1 cellular context compared by ENCODE assay signal in the genomic region with DNA sequence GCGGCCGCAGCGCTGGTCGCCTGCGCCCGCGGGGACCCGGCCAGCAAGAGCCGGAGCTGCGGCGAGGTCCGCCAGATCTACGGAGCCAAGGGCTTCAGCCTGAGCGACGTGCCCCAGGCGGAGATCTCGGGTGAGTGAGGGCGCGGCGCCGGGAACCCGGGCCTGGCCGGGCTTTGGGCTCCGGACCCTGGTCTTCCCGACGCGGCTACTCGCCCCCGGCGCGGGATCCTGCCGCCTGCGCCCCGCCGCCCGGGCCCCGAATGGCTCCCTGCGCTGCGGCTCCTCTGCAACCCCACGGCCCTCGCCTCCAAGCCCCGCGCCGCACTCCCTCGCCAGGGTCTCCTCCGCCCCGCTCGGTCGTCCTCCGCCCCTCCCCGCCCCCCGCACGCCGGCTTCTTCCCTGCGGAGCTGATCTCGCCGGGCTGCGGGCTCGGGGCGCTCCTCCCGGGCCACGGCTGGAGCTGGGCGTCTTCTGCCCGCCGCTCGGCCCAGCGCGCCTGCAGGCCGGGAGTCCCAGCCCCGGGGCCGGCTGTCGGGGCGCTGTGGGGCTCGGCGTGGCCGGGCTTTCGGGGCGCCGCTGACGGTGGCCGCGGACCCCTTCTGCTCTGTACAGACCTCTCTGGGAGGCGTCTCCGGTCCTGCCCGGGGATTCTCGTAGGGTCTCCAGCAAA.
A peak's percentile ranks its signal among the peaks of the same experiment; 100 is the strongest.
TF ChIP-seq lines count a peak whose summit lies in the region.

No MANE protein-coding gene starts in this region.

TF ChIP-seq in K562, 482 proteins besides CTCF, POLR2A, EP300 and RAD21:
- TF ChIP-seq, protein P1, sequence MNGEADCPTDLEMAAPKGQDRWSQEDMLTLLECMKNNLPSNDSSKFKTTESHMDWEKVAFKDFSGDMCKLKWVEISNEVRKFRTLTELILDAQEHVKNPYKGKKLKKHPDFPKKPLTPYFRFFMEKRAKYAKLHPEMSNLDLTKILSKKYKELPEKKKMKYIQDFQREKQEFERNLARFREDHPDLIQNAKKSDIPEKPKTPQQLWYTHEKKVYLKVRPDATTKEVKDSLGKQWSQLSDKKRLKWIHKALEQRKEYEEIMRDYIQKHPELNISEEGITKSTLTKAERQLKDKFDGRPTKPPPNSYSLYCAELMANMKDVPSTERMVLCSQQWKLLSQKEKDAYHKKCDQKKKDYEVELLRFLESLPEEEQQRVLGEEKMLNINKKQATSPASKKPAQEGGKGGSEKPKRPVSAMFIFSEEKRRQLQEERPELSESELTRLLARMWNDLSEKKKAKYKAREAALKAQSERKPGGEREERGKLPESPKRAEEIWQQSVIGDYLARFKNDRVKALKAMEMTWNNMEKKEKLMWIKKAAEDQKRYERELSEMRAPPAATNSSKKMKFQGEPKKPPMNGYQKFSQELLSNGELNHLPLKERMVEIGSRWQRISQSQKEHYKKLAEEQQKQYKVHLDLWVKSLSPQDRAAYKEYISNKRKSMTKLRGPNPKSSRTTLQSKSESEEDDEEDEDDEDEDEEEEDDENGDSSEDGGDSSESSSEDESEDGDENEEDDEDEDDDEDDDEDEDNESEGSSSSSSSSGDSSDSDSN (IDR thresholded peaks at IDR 0.05; ENCODE audit: borderline replicate concordance in 1 of 2, low read depth in 2 of 2, low read length in 2 of 2): peak in 1 of 2 experiments; percentile 46; a peak in 1 of 4 replicates
- TF ChIP-seq RBFOX2 (IDR thresholded peaks at IDR 0.05; ENCODE audit: low read depth, low read length) (no peak), ATF7 (IDR thresholded peaks at IDR 0.05) (no peak), NR3C1 (CRISPR knock-in tag; IDR thresholded peaks at IDR 0.05) (no peak), HSF4 (CRISPR knock-in tag; IDR thresholded peaks at IDR 0.05; ENCODE audit: borderline replicate concordance) (no peak), ZFX (CRISPR knock-in tag; IDR thresholded peaks at IDR 0.05) (peak; percentile 14; the same call in 1 of the 2 replicates), ELF2 (CRISPR knock-in tag; IDR thresholded peaks at IDR 0.05) (no peak), NRF1 (conservative IDR thresholded peaks at IDR 0.05 in 1 of 2, IDR thresholded peaks at IDR 0.05 in 1 of 2) (0 out of 4 replicates have a peak, but pooled peaks of 1 of the 2 experiments have one; percentile 5)
- TF ChIP-seq, protein P2, sequence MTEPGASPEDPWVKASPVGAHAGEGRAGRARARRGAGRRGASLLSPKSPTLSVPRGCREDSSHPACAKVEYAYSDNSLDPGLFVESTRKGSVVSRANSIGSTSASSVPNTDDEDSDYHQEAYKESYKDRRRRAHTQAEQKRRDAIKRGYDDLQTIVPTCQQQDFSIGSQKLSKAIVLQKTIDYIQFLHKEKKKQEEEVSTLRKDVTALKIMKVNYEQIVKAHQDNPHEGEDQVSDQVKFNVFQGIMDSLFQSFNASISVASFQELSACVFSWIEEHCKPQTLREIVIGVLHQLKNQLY (CRISPR knock-in tag; conservative IDR thresholded peaks at IDR 0.05): no peak
